In the genomic region with DNA sequence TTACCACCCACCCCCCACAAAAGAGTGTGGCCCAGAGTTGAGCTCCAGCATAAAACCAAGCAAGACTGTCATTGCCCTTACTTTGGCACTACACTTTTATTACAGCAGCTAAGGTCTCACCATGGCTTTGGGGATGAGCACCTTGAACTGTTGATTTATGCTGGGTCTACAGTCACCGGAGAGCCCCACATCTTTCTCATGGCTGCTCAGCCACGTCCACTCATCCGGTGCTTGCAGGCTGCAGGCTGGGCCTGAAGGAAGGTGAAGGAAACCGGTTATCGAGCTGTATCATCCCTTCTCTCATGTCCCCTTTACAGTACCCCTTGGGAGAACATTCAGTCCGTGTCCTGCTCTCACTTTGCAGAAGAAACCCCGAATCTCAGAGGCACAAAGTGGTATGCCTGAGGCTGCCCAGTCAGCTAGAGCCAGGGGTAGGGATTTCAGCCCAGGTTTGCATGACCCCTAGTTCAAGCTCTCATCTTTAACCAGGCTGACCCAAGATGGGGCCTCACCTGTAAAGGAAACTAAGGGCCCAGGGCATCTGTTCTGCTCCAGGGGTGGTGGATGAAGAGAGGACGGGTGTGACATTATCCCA, we compare ENCODE assay signal across 26 cellular contexts. TPM values are rescaled to one million over a fixed set of nuclear protein-coding genes. Genes with fewer than 3 reads are reported as not detected.
"Had no signal": no experiment of that assay in that cellular context is flagged by ENCODE, and none has a peak within 500 bp of the region (broad histone marks: within the 10 kb centered on the region; RNA-seq: fewer than 3 reads in every experiment).

No MANE protein-coding gene starts in this region.

- H3K9me3 Mint-ChIP-seq: activated CD4-positive, alpha-beta T cell treated with anti-CD3 and anti-CD28 coated beads, Interleukin-2, amount 10 ng/mL, durations not matched to agents 24 days and 14 days; activated CD8-positive, alpha-beta T cell treated with anti-CD3 and anti-CD28 coated beads for 36 hours; activated T-cell treated with anti-CD3 and anti-CD28 coated beads, Interleukin-2, amount 50 U/mL, for 72 hours; nephron had no signal

- H3K4me3 ChIP-seq: colonic mucosa, left lung, pancreas, prostate gland, suprapubic skin, tibial nerve had no signal

- H3K36me3 ChIP-seq: colonic mucosa, left lung, neutrophil, pancreas, prostate gland, suprapubic skin had no signal

- H3K27me3 ChIP-seq: colonic mucosa, left lung, pancreas, suprapubic skin, tibial nerve had no signal

- H3K36me3 Mint-ChIP-seq: activated CD8-positive, alpha-beta memory T cell treated with anti-CD3 and anti-CD28 coated beads, Interleukin-2, amount 10 ng/mL, durations not matched to agents 7 days and 5 days; activated naive CD8-positive, alpha-beta T cell had no signal

- H3K27ac ChIP-seq: colonic mucosa, left lung, neutrophil, pancreas, prostate gland, suprapubic skin, tibial nerve had no signal

- DNase-seq: activated CD4-positive, alpha-beta T cell treated with anti-CD3 and anti-CD28 coated beads, Interleukin-2, amount 10 ng/mL, durations not matched to agents 24 days and 14 days; activated CD4-positive, CD25-positive, alpha-beta regulatory T cell treated with anti-CD3 and anti-CD28 coated beads, Interleukin-2, amount 50 U/mL, for 72 hours; activated CD8-positive, alpha-beta memory T cell treated with anti-CD3 and anti-CD28 coated beads, Interleukin-2, amount 10 ng/mL, durations not matched to agents 7 days and 5 days; activated CD8-positive, alpha-beta T cell treated with anti-CD3 and anti-CD28 coated beads for 36 hours; activated naive CD4-positive, alpha-beta T cell treated with Interleukin-2 at 50 U/mL for 16 hours; activated T-cell treated with anti-CD3 and anti-CD28 coated beads for 4 hours; activated T-cell treated with anti-CD3 and anti-CD28 coated beads, Interleukin-2, amount 50 U/mL, for 72 hours; anterior cingulate cortex; colonic mucosa; effector memory CD4-positive, alpha-beta T cell; erythroblast; hippocampal formation; kidney; left lung; pancreas; stimulated activated CD4-positive, alpha-beta T cell treated with anti-CD3 and anti-CD28 coated beads, Interleukin-15, amount 100 ng/mL, for 24 hours; stimulated activated CD4-positive, alpha-beta T cell treated with anti-CD3 and anti-CD28 coated beads, Interleukin-2, amount 100 ng/mL, for 24 hours; stimulated activated naive CD4-positive, alpha-beta T cell; T-helper 2 cell had no signal

- H3K4me3 Mint-ChIP-seq: activated CD4-positive, alpha-beta T cell treated with anti-CD3 and anti-CD28 coated beads, Interleukin-2, amount 10 ng/mL, durations not matched to agents 24 days and 14 days; activated CD8-positive, alpha-beta memory T cell treated with anti-CD3 and anti-CD28 coated beads, Interleukin-2, amount 10 ng/mL, durations not matched to agents 7 days and 5 days; activated CD8-positive, alpha-beta T cell treated with anti-CD3 and anti-CD28 coated beads for 36 hours; activated naive CD8-positive, alpha-beta T cell; activated T-cell treated with anti-CD3 and anti-CD28 coated beads, Interleukin-2, amount 50 U/mL, for 72 hours; nephron had no signal

- H3K9me3 ChIP-seq: colonic mucosa, left lung, neutrophil, pancreas, prostate gland, suprapubic skin, tibial nerve had no signal

- ATAC-seq: activated CD8-positive, alpha-beta memory T cell treated with anti-CD3 and anti-CD28 coated beads, Interleukin-2, amount 10 ng/mL, durations not matched to agents 7 days and 5 days; activated CD8-positive, alpha-beta T cell treated with anti-CD3 and anti-CD28 coated beads for 36 hours; activated T-cell treated with anti-CD3 and anti-CD28 coated beads, Interleukin-2, amount 50 U/mL, for 72 hours; left lung; pancreas had no signal

- H3K4me1 ChIP-seq: colonic mucosa had no signal

- H3K27ac Mint-ChIP-seq: activated CD4-positive, alpha-beta T cell treated with anti-CD3 and anti-CD28 coated beads, Interleukin-2, amount 10 ng/mL, durations not matched to agents 24 days and 14 days; activated CD8-positive, alpha-beta memory T cell treated with anti-CD3 and anti-CD28 coated beads, Interleukin-2, amount 10 ng/mL, durations not matched to agents 7 days and 5 days; activated CD8-positive, alpha-beta T cell treated with anti-CD3 and anti-CD28 coated beads for 36 hours; activated naive CD8-positive, alpha-beta T cell; activated T-cell treated with anti-CD3 and anti-CD28 coated beads, Interleukin-2, amount 50 U/mL, for 72 hours; nephron had no signal

RNA-seq across cellular contexts. Expression of a gene that starts 11.6 kb away (rescaled TPM):
- total RNA-seq: bronchial epithelial cell had no signal
